Comparison of ENCODE assay signal across 27 cellular contexts in genomic region chr13:86095351-86095750, GRCh38.
"Had no signal": no experiment of that assay in that cellular context is flagged by ENCODE, and none has a peak within 500 bp of the region (broad histone marks: within the 10 kb centered on the region; RNA-seq: fewer than 3 reads in every experiment).

No MANE protein-coding gene starts in this region.

- H3K27ac ChIP-seq: coronary artery, dorsolateral prefrontal cortex, epithelial cell of prostate, esophagus squamous epithelium, gastroesophageal sphincter, heart left ventricle, hepatocyte, lower lobe of right lung had no signal

- H3K4me1 ChIP-seq: esophagus squamous epithelium, gastroesophageal sphincter, heart left ventricle, lower lobe of right lung had no signal

- H3K27me3 Mint-ChIP-seq: effector memory CD8-positive, alpha-beta T cell; naive B cell had no signal

- ATAC-seq: effector memory CD8-positive, alpha-beta T cell; esophagus mucosa; gastroesophageal sphincter; heart left ventricle; left colon; left lobe of liver; left ventricle myocardium superior; lower lobe of right lung; mucosa of descending colon had no signal

- H3K36me3 ChIP-seq: esophagus squamous epithelium, gastroesophageal sphincter, heart left ventricle, lower lobe of right lung had no signal

- H3K27me3 ChIP-seq: dorsolateral prefrontal cortex, esophagus squamous epithelium, gastroesophageal sphincter, heart left ventricle, hepatocyte had no signal

- DNase-seq: dermis blood vessel endothelial cell; dorsolateral prefrontal cortex; effector CD4-positive, alpha-beta T cell; effector memory CD8-positive, alpha-beta T cell; endodermal cell; erythroblast; esophagus squamous epithelium; foreskin fibroblast; heart left ventricle; hypothalamus; immature natural killer cell; islet precursor cell; kidney; kidney glomerular epithelial cell; left colon; left ventricle myocardium superior; lower lobe of right lung; mesenchymal stem cell; mucosa of descending colon; naive B cell had no signal

- H3K9me3 ChIP-seq: esophagus squamous epithelium, gastroesophageal sphincter, lower lobe of right lung, mucosa of descending colon had no signal

- H3K4me3 ChIP-seq: coronary artery, dorsolateral prefrontal cortex, esophagus squamous epithelium, gastroesophageal sphincter, heart left ventricle, hepatocyte, lower lobe of right lung, mucosa of descending colon had no signal

- H3K4me1 Mint-ChIP-seq: endodermal cell, immature natural killer cell, mesothelial cell of epicardium, naive B cell had no signal

- H3K4me3 Mint-ChIP-seq: effector memory CD8-positive, alpha-beta T cell; endodermal cell; immature natural killer cell; mesothelial cell of epicardium; naive B cell had no signal

- H3K36me3 Mint-ChIP-seq: immature natural killer cell, mesothelial cell of epicardium, naive B cell had no signal

- H3K9me3 Mint-ChIP-seq: endodermal cell had no signal

- H3K27ac Mint-ChIP-seq: effector memory CD8-positive, alpha-beta T cell; endodermal cell; immature natural killer cell; mesothelial cell of epicardium; naive B cell had no signal
